Comparison of ENCODE assay signal across 9 cellular contexts in the genomic region with DNA sequence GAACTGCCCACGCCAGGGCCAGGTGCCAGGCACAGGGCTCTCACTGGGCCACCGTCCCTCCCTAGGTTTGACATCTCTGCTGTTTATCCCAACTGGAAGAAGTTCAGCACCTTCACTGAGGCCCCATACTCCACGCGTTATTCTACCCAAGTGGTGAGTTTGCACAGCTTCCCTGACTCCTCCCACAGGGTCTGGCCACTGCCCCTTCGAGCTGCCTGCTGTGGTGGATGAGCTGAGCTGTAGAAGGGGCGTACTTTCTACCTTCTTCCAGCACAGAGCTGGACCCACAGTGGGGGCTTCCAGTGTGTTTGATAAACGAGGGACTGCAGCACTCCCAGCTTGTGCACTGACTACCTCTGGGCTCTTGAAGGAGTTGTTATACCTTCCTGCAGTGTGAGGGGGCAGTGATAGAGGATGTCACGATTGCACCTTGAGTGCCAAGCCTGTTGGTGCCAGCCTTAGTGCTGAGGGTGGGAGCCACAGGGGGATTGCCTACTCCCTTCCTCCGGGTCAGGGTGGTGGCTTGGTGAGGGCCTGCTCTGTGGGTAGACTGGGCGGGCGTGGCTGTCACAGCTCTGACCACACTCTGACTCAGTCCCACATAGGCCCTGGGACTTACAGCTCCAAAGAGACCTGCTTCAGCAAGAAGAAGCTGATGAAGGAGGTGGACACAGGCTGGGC. TPM values are rescaled to one million over a fixed set of nuclear protein-coding genes. Genes with fewer than 3 reads are reported as not detected.
DNase-seq lines count a peak whose midpoint lies in the region; ATAC-seq and TF ChIP-seq lines count a peak whose summit lies in the region.
"Had no signal": no experiment of that assay in that cellular context is flagged by ENCODE, and none has a peak within 500 bp of the region (broad histone marks: within the 10 kb centered on the region; RNA-seq: fewer than 3 reads in every experiment).

No MANE protein-coding gene starts in this region.

- no peaks in the 10 kb centered on the region for H3K27me3 Mint-ChIP-seq in activated CD4-positive, alpha-beta T cell treated with anti-CD3 and anti-CD28 coated beads, Interleukin-2, amount 10 ng/mL, durations not matched to agents 7 days and 5 days

- ATAC-seq in stimulated activated naive CD8-positive, alpha-beta T cell treated with anti-CD3 and anti-CD28 coated beads, Interleukin-15, Interleukin-2, amounts not matched to agents 100 U/mL and 50 U/mL, for 24 hours: peak; percentile 56
- no peak for ATAC-seq in omental fat pad (ENCODE audit: low FRiP score)
- no peak for ATAC-seq in GM21717 (IDR thresholded peaks at IDR 0.05; ENCODE audit: unreplicated experiment)

- H3K4me3 Mint-ChIP-seq in activated CD4-positive, alpha-beta T cell treated with anti-CD3 and anti-CD28 coated beads, Interleukin-2, amount 10 ng/mL, durations not matched to agents 7 days and 5 days: no peak overlapping the region

- peak; percentile 31 for DNase-seq in activated CD4-positive, alpha-beta T cell treated with anti-CD3 and anti-CD28 coated beads, Interleukin-2, amount 10 ng/mL, durations not matched to agents 7 days and 5 days
- no peak for DNase-seq in activated CD4-positive, alpha-beta T cell treated with anti-CD3 and anti-CD28 coated beads for 48 hours
- DNase-seq in SW480 (ENCODE audit: low spot score): peak; percentile 64
- peak; percentile 55 for DNase-seq in epithelial cell of esophagus (ENCODE audit: low read depth)
- peak; percentile 38 for DNase-seq in stimulated activated naive CD8-positive, alpha-beta T cell treated with anti-CD3 and anti-CD28 coated beads, Interleukin-15, Interleukin-2, amounts not matched to agents 100 U/mL and 50 U/mL, for 24 hours
- no peak for DNase-seq in NCI-H2081 (lab: John Stamatoyannopoulos, UW)
- no peak for DNase-seq in omental fat pad (ENCODE audit: low spot score)

- H3K4me3 ChIP-seq in epithelial cell of esophagus (ENCODE audit: low read length): no peak overlapping the region

- CTCF ChIA-PET in activated CD4-positive, alpha-beta T cell treated with anti-CD3 and anti-CD28 coated beads, Interleukin-2, amount 10 ng/mL, durations not matched to agents 7 days and 5 days (lab: Charles Lee): interaction anchor here (0.5 to 1.4 kb wide), 5 partner anchors 9 to 402 kb away, joined by 3 to 6 read pairs (median 3); no protein-coding TSS in a partner anchor

- TF ChIP-seq CTCF in epithelial cell of esophagus (IDR thresholded peaks at IDR 0.05; ENCODE audit: insufficient read depth, low read depth, low read length, missing control alignments) (no peak), omental fat pad (IDR thresholded peaks at IDR 0.05) (no peak)

- H3K27ac Mint-ChIP-seq in activated CD4-positive, alpha-beta T cell treated with anti-CD3 and anti-CD28 coated beads, Interleukin-2, amount 10 ng/mL, durations not matched to agents 7 days and 5 days: peak overlapping the region; percentile 65

- no peaks in the 10 kb centered on the region for H3K9me3 Mint-ChIP-seq in activated CD4-positive, alpha-beta T cell treated with anti-CD3 and anti-CD28 coated beads, Interleukin-2, amount 10 ng/mL, durations not matched to agents 7 days and 5 days

- peaks cover 44% of the 10 kb centered on the region for H3K4me1 Mint-ChIP-seq in activated CD4-positive, alpha-beta T cell treated with anti-CD3 and anti-CD28 coated beads, Interleukin-2, amount 10 ng/mL, durations not matched to agents 7 days and 5 days

- H3K36me3 Mint-ChIP-seq in activated CD4-positive, alpha-beta T cell treated with anti-CD3 and anti-CD28 coated beads, Interleukin-2, amount 10 ng/mL, durations not matched to agents 7 days and 5 days (ENCODE audit: low read depth): no peaks in the 10 kb centered on the region

- POLR2A ChIA-PET in activated CD4-positive, alpha-beta T cell treated with anti-CD3 and anti-CD28 coated beads, Interleukin-2, amount 10 ng/mL, durations not matched to agents 7 days and 5 days (lab: Charles Lee): no interaction called here

RNA-seq across cellular contexts. Expression of gene TTC22, which starts 5.9 kb away (rescaled TPM):
- 10 to 100 TPM in 1 of 2 experiments, 1 to 10 TPM in 1; 9.9 to 10.6 TPM for total RNA-seq in activated CD4-positive, alpha-beta T cell treated with anti-CD3 and anti-CD28 coated beads, Interleukin-2, amount 10 ng/mL, durations not matched to agents 7 days and 5 days
- 1 to 10 TPM in 2 of 4 donors, under 1 TPM in 1, not detected in 1; 0.88 to 1.7 (median 1.1) TPM for total RNA-seq in omental fat pad
- total RNA-seq: NCI-H460 had no signal

RNA-seq across cellular contexts. Expression of gene PARS2, which starts 42.7 kb away (rescaled TPM):
- 1 to 10 TPM; 3.2 to 4.3 TPM for total RNA-seq in activated CD4-positive, alpha-beta T cell treated with anti-CD3 and anti-CD28 coated beads, Interleukin-2, amount 10 ng/mL, durations not matched to agents 7 days and 5 days
- total RNA-seq in omental fat pad: 1 to 10 TPM; 1.4 to 4.6 (median 2.0) TPM

Comparison
In these comparisons a context has a peak if more than half of its experiments do, and no peak if none do; other contexts are left out.
1. DNase-seq: peak in activated CD4-positive, alpha-beta T cell treated with anti-CD3 and anti-CD28 coated beads, Interleukin-2, amount 10 ng/mL, durations not matched to agents 7 days and 5 days (single experiment), SW480 (single experiment), epithelial cell of esophagus (single experiment) and stimulated activated naive CD8-positive, alpha-beta T cell treated with anti-CD3 and anti-CD28 coated beads, Interleukin-15, Interleukin-2, amounts not matched to agents 100 U/mL and 50 U/mL, for 24 hours (single experiment); none in activated CD4-positive, alpha-beta T cell treated with anti-CD3 and anti-CD28 coated beads for 48 hours (single experiment), NCI-H2081 (0 of 2) and omental fat pad (single experiment).
2. RNA of gene TTC22, which starts 5.9 kb away (total RNA-seq): 9.9 to 10.6 TPM in activated CD4-positive, alpha-beta T cell treated with anti-CD3 and anti-CD28 coated beads, Interleukin-2, amount 10 ng/mL, durations not matched to agents 7 days and 5 days; 0.88 to 1.7 TPM in omental fat pad; every median in the first group is over 4 times any median in the second.